9 cellular contexts compared by ENCODE assay signal in the genomic region with DNA sequence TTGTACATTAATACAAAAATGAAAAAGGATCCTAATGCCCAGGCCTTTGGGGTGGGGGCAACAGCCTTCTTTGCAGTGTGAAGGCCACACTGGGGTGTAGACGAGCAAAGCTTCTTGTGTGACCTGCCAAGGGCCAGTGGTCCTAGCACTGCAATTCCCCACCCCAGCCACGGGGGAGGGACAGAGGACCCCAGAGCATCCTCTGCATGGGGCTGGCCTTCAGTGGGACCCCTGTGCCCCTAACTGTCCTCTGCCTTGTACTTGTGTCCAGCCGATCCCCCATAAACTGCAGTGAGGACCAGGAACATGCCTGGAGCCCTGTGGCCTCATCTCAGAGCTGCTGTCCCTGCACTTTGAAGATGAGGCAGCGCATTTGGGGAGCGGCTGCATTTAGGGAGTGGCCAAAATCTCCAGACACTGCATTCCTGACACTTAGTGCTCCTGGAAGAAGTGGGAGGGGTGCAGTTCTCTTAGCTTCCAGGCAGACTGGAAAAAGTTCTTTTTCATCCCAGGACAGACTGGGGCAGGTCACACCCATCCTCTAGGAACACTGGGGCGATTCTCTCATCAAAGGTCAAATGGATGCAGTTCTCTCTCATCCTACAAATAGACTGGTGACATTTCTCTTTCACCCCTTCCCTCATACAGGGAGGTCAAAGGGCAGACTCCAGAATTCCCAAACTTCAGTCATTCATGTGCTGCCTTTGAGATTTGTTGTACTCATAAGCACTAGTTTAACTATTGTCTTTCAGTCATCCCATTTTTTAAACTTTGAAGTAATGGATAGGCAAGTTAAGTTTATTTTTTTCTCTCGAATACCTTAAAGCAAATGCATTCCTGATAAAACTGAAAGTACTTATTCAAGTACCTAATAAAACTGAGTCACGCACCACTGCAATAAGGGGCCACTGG.
A peak's percentile ranks its signal among the peaks of the same experiment; 100 is the strongest.
DNase-seq lines count a peak whose midpoint lies in the region; ATAC-seq and TF ChIP-seq lines count a peak whose summit lies in the region.
"Had no signal": no experiment of that assay in that cellular context is flagged by ENCODE, and none has a peak within 500 bp of the region (broad histone marks: within the 10 kb centered on the region; RNA-seq: fewer than 3 reads in every experiment).

No MANE protein-coding gene starts in this region.

- H3K27ac ChIP-seq in HL-60 (replicated peaks), result peak overlapping the region; percentile 92
- H3K27ac ChIP-seq: parathyroid adenoma had no signal

- H3K9me3 Mint-ChIP-seq in T-helper 1 cell treated with Interleukin-12 subunit alpha and Interleukin-12 subunit beta and Interleukin-4 antibody, amounts not matched to agents 30 μg/mL and 1 μg/mL, for 36 hours, result no peaks in the 10 kb centered on the region
- no peaks in the 10 kb centered on the region for H3K9me3 Mint-ChIP-seq in dendritic cell treated with granulocyte-macrophage colony-stimulating factor and Interleukin-4, amounts not matched to agents 40 ng/mL and 50 ng/mL, for 4 days
- H3K9me3 Mint-ChIP-seq in stimulated activated effector memory CD8-positive, alpha-beta T cell treated with anti-CD3 and anti-CD28 coated beads, Interleukin-12 subunit alpha, Interleukin-12 subunit beta, amount 100 ng/mL, for 72 hours, result no peaks in the 10 kb centered on the region

- peaks cover 51% of the 10 kb centered on the region for H3K4me1 Mint-ChIP-seq in T-helper 1 cell treated with Interleukin-12 subunit alpha and Interleukin-12 subunit beta and Interleukin-4 antibody, amounts not matched to agents 30 μg/mL and 1 μg/mL, for 36 hours (ENCODE audit: low read depth)
- peaks cover 94% of the 10 kb centered on the region for H3K4me1 Mint-ChIP-seq in dendritic cell treated with granulocyte-macrophage colony-stimulating factor and Interleukin-4, amounts not matched to agents 40 ng/mL and 50 ng/mL, for 4 days (ENCODE audit: low read depth)
- peaks cover 69% of the 10 kb centered on the region for H3K4me1 Mint-ChIP-seq in stimulated activated effector memory CD8-positive, alpha-beta T cell treated with anti-CD3 and anti-CD28 coated beads, Interleukin-12 subunit alpha, Interleukin-12 subunit beta, amount 100 ng/mL, for 72 hours

- H3K4me3 ChIP-seq in HL-60 (replicated peaks; ENCODE audit: insufficient read depth, low read length), result no peak overlapping the region; the same call in 1 of the 2 replicates

- intact Hi-C loops in dendritic cell treated with granulocyte-macrophage colony-stimulating factor and Interleukin-4, amounts not matched to agents 40 ng/mL and 50 ng/mL, for 4 days (cut with micrococcal nuclease), result loop anchor here (10.0 kb wide), 2 partner anchors 45 to 95 kb away; a partner anchor contains a TSS

- H3K36me3 Mint-ChIP-seq in T-helper 1 cell treated with Interleukin-12 subunit alpha and Interleukin-12 subunit beta and Interleukin-4 antibody, amounts not matched to agents 30 μg/mL and 1 μg/mL, for 36 hours (ENCODE audit: low read depth), result peaks cover 65% of the 10 kb centered on the region
- H3K36me3 Mint-ChIP-seq in dendritic cell treated with granulocyte-macrophage colony-stimulating factor and Interleukin-4, amounts not matched to agents 40 ng/mL and 50 ng/mL, for 4 days (ENCODE audit: low read depth), result peaks cover 74% of the 10 kb centered on the region
- H3K36me3 Mint-ChIP-seq in stimulated activated effector memory CD8-positive, alpha-beta T cell treated with anti-CD3 and anti-CD28 coated beads, Interleukin-12 subunit alpha, Interleukin-12 subunit beta, amount 100 ng/mL, for 72 hours, result peaks cover 96% of the 10 kb centered on the region

- peak overlapping the region; percentile 96 for H3K27ac Mint-ChIP-seq in T-helper 1 cell treated with Interleukin-12 subunit alpha and Interleukin-12 subunit beta and Interleukin-4 antibody, amounts not matched to agents 30 μg/mL and 1 μg/mL, for 36 hours
- peak overlapping the region; percentile 90 for H3K27ac Mint-ChIP-seq in dendritic cell treated with granulocyte-macrophage colony-stimulating factor and Interleukin-4, amounts not matched to agents 40 ng/mL and 50 ng/mL, for 4 days
- H3K27ac Mint-ChIP-seq in stimulated activated effector memory CD8-positive, alpha-beta T cell treated with anti-CD3 and anti-CD28 coated beads, Interleukin-12 subunit alpha, Interleukin-12 subunit beta, amount 100 ng/mL, for 72 hours, result peak overlapping the region; percentile 99

- no peaks in the 10 kb centered on the region for H3K27me3 Mint-ChIP-seq in T-helper 1 cell treated with Interleukin-12 subunit alpha and Interleukin-12 subunit beta and Interleukin-4 antibody, amounts not matched to agents 30 μg/mL and 1 μg/mL, for 36 hours (ENCODE audit: low read depth)
- H3K27me3 Mint-ChIP-seq in dendritic cell treated with granulocyte-macrophage colony-stimulating factor and Interleukin-4, amounts not matched to agents 40 ng/mL and 50 ng/mL, for 4 days, result no peaks in the 10 kb centered on the region

- peak overlapping the region; percentile 95 for H3K4me3 Mint-ChIP-seq in T-helper 1 cell treated with Interleukin-12 subunit alpha and Interleukin-12 subunit beta and Interleukin-4 antibody, amounts not matched to agents 30 μg/mL and 1 μg/mL, for 36 hours
- H3K4me3 Mint-ChIP-seq in dendritic cell treated with granulocyte-macrophage colony-stimulating factor and Interleukin-4, amounts not matched to agents 40 ng/mL and 50 ng/mL, for 4 days, result peak overlapping the region; percentile 85
- H3K4me3 Mint-ChIP-seq in stimulated activated effector memory CD8-positive, alpha-beta T cell treated with anti-CD3 and anti-CD28 coated beads, Interleukin-12 subunit alpha, Interleukin-12 subunit beta, amount 100 ng/mL, for 72 hours, result peak overlapping the region; percentile 99

- ATAC-seq in stimulated activated effector memory CD8-positive, alpha-beta T cell treated with anti-CD3 and anti-CD28 coated beads, Interleukin-12 subunit alpha, Interleukin-12 subunit beta, amount 100 ng/mL, for 72 hours, result no peak
- ATAC-seq in HG02588 (IDR thresholded peaks at IDR 0.05; ENCODE audit: unreplicated experiment), result no peak
- ATAC-seq in HG03565 (IDR thresholded peaks at IDR 0.05; ENCODE audit: unreplicated experiment), result no peak

- H3K27me3 ChIP-seq in HL-60 (ENCODE audit: insufficient read depth, poor library complexity, severe bottlenecking), result no peaks in the 10 kb centered on the region

- no peak for TF ChIP-seq CTCF in HL-60 (IDR thresholded peaks at IDR 0.05; ENCODE audit: insufficient read depth, low read length)

- DNase-seq in T-helper 1 cell (no peak), HL-60 (ENCODE audit: low read depth in 1 of 2, low spot score in 1 of 2) (peak in 1 of 2 experiments; percentile 30), GF-D8 (lab: John Stamatoyannopoulos, UW) (no peak)
- DNase-seq in stimulated activated effector memory CD8-positive, alpha-beta T cell treated with anti-CD3 and anti-CD28 coated beads, Interleukin-12 subunit alpha, Interleukin-12 subunit beta, amount 100 ng/mL, for 72 hours (ENCODE audit: low spot score in 2 of 2), result peak in 1 of 2 donors; percentile 75
